14 cellular contexts compared by ENCODE assay signal in the genomic region with DNA sequence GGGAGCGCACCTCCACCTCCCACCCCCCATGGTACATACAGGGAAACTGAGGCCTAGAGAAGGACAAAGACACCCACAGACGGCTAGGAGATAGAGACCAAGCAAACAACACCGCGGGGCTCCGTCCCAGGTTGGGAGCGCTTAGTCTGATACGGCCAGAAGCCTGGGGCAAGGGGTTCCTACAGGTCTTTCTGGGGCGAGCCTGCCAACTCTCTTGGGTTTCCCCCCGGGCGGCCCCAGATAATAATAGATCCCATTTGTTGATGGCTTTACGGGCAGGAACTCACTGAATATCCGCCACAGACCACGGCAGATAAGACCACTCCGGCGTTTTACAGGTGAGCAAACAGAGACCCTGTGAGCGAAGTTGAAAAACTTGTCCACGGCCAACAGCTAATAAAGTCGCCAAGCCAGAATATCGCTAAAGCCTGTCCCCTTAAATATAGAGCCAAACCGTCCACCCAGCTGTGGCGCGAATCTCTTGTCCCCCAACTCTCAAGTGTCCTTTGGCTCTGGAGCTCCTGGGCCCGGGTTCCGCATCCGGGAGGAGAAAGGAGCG. TPM values are rescaled to one million over a fixed set of nuclear protein-coding genes. Genes with fewer than 3 reads are reported as not detected.
DNase-seq lines count a peak whose midpoint lies in the region; ATAC-seq and TF ChIP-seq lines count a peak whose summit lies in the region.
"Had no signal": no experiment of that assay in that cellular context is flagged by ENCODE, and none has a peak within 500 bp of the region (broad histone marks: within the 10 kb centered on the region; RNA-seq: fewer than 3 reads in every experiment).

No MANE protein-coding gene starts in this region.

- H3K27me3 ChIP-seq in vagina: no peaks in the 10 kb centered on the region

- peak overlapping the region; percentile 53 for H3K4me3 Mint-ChIP-seq in stimulated activated naive CD8-positive, alpha-beta T cell treated with anti-CD3 and anti-CD28 coated beads, Interleukin-15, Interleukin-2, amounts not matched to agents 100 ng/mL and 50 ng/mL, for 24 hours
- peak overlapping the region in 1 of 2 donors; percentile 83 for H3K4me3 Mint-ChIP-seq in stimulated activated naive CD8-positive, alpha-beta T cell treated with anti-CD3 and anti-CD28 coated beads, Interleukin-15, amount 100 ng/mL, for 72 hours
- H3K4me3 Mint-ChIP-seq in naive B cell: peak overlapping the region; percentile 94 to 99 (median 96)

- no peaks in the 10 kb centered on the region for H3K36me3 Mint-ChIP-seq in stimulated activated naive CD8-positive, alpha-beta T cell treated with anti-CD3 and anti-CD28 coated beads, Interleukin-15, Interleukin-2, amounts not matched to agents 100 ng/mL and 50 ng/mL, for 24 hours (ENCODE audit: low read depth)
- H3K36me3 Mint-ChIP-seq in naive B cell: no peaks in the 10 kb centered on the region

- H3K4me3 ChIP-seq in choroid plexus epithelial cell (ENCODE audit: low read depth, low read length) (peak overlapping the region; percentile 43), vagina (no peak overlapping the region)

- peaks cover 10% of the 10 kb centered on the region for H3K4me1 ChIP-seq in vagina

- peak overlapping the region; percentile 14 for H3K27ac ChIP-seq in vagina

- peaks cover 78% of the 10 kb centered on the region for H3K27me3 Mint-ChIP-seq in stimulated activated naive CD8-positive, alpha-beta T cell treated with anti-CD3 and anti-CD28 coated beads, Interleukin-15, Interleukin-2, amounts not matched to agents 100 ng/mL and 50 ng/mL, for 24 hours
- peaks cover 83% of the 10 kb centered on the region for H3K27me3 Mint-ChIP-seq in stimulated activated naive CD8-positive, alpha-beta T cell treated with anti-CD3 and anti-CD28 coated beads, Interleukin-15, amount 100 ng/mL, for 72 hours
- H3K27me3 Mint-ChIP-seq in naive B cell: peaks cover 0 to 1% (median 0%) of the 10 kb centered on the region in 3 donors

- H3K9me3 ChIP-seq in vagina: no peaks in the 10 kb centered on the region

- H3K27ac Mint-ChIP-seq in stimulated activated naive CD8-positive, alpha-beta T cell treated with anti-CD3 and anti-CD28 coated beads, Interleukin-15, Interleukin-2, amounts not matched to agents 100 ng/mL and 50 ng/mL, for 24 hours: peak overlapping the region; percentile 28
- no peak overlapping the region for H3K27ac Mint-ChIP-seq in stimulated activated naive CD8-positive, alpha-beta T cell treated with anti-CD3 and anti-CD28 coated beads, Interleukin-15, amount 100 ng/mL, for 72 hours
- H3K27ac Mint-ChIP-seq in naive B cell: peak overlapping the region; percentile 90 to 94 (median 92)

- H3K36me3 ChIP-seq in vagina: no peaks in the 10 kb centered on the region

- intact Hi-C loops in vagina (cut with DNase I): loop anchor here (10.0 kb wide), 2 partner anchors 1030 to 1080 kb away; no protein-coding TSS in a partner anchor

- TF ChIP-seq CTCF in choroid plexus epithelial cell (conservative IDR thresholded peaks at IDR 0.05; ENCODE audit: low read depth, low read length) (no peak), vagina (IDR thresholded peaks at IDR 0.05) (no peak)

- ATAC-seq in stimulated activated naive CD8-positive, alpha-beta T cell treated with anti-CD3 and anti-CD28 coated beads, Interleukin-15, amount 100 ng/mL, for 72 hours: no peak
- ATAC-seq in naive B cell (ENCODE audit: low read depth in 2 of 2) (peak; percentile 14 to 20), GM18498 (IDR thresholded peaks at IDR 0.05; ENCODE audit: unreplicated experiment) (no peak)
- ATAC-seq: HCT116 had no signal

- no peak for DNase-seq in stimulated activated naive CD8-positive, alpha-beta T cell treated with anti-CD3 and anti-CD28 coated beads, Interleukin-15, amount 100 ng/mL, for 72 hours
- DNase-seq in choroid plexus epithelial cell (ENCODE audit: low read depth): no peak
- DNase-seq in naive B cell: no peak
- no peak for DNase-seq in vagina (ENCODE audit: extremely low spot score in 2 of 2)
- no peak for DNase-seq in dedifferentiated amniotic fluid mesenchymal stem cell (ENCODE audit: extremely low spot score)
- no peak for DNase-seq in AG08395 (ENCODE audit: low spot score)
- DNase-seq: activated naive CD4-positive, alpha-beta T cell treated with anti-CD3 and anti-CD28 coated beads, Interleukin-2, amount 50 U/mL, for 16 hours; cortex of kidney; NCI-H1417; NCI-H69; stimulated activated CD8-positive, alpha-beta memory T cell treated with anti-CD3 and anti-CD28 coated beads, Interleukin-4, amount 100 ng/mL, for 48 hours had no signal

- no peaks in the 10 kb centered on the region for H3K9me3 Mint-ChIP-seq in stimulated activated naive CD8-positive, alpha-beta T cell treated with anti-CD3 and anti-CD28 coated beads, Interleukin-15, Interleukin-2, amounts not matched to agents 100 ng/mL and 50 ng/mL, for 24 hours
- H3K9me3 Mint-ChIP-seq in stimulated activated naive CD8-positive, alpha-beta T cell treated with anti-CD3 and anti-CD28 coated beads, Interleukin-15, amount 100 ng/mL, for 72 hours: no peaks in the 10 kb centered on the region
- H3K9me3 Mint-ChIP-seq in naive B cell: no peaks in the 10 kb centered on the region

- peaks cover 42% of the 10 kb centered on the region for H3K4me1 Mint-ChIP-seq in stimulated activated naive CD8-positive, alpha-beta T cell treated with anti-CD3 and anti-CD28 coated beads, Interleukin-15, Interleukin-2, amounts not matched to agents 100 ng/mL and 50 ng/mL, for 24 hours (ENCODE audit: low read depth)
- H3K4me1 Mint-ChIP-seq in stimulated activated naive CD8-positive, alpha-beta T cell treated with anti-CD3 and anti-CD28 coated beads, Interleukin-15, amount 100 ng/mL, for 72 hours: peaks cover 44% of the 10 kb centered on the region
- peaks cover 62 to 69% (median 68%) of the 10 kb centered on the region in 3 donors for H3K4me1 Mint-ChIP-seq in naive B cell

- TF ChIP-seq POLR2A in vagina (IDR thresholded peaks at IDR 0.05): no peak

RNA-seq across cellular contexts. Expression of a gene that starts 5.1 kb away (rescaled TPM):
- 10 to 100 TPM; 27.7 to 48.4 (median 40.1) TPM for polyA plus RNA-seq in naive B cell (ENCODE audit: low read depth in 6 of 6)
- 36.6 TPM for total RNA-seq in vagina

Comparison
In these comparisons a context has a peak if more than half of its experiments do, and no peak if none do; other contexts are left out.
1. H3K27ac Mint-ChIP-seq: peak in stimulated activated naive CD8-positive, alpha-beta T cell treated with anti-CD3 and anti-CD28 coated beads, Interleukin-15, Interleukin-2, amounts not matched to agents 100 ng/mL and 50 ng/mL, for 24 hours (single experiment) and naive B cell (6 of 6); none in stimulated activated naive CD8-positive, alpha-beta T cell treated with anti-CD3 and anti-CD28 coated beads, Interleukin-15, amount 100 ng/mL, for 72 hours (0 of 2).
2. ATAC-seq: peak in naive B cell (2 of 2); none in stimulated activated naive CD8-positive, alpha-beta T cell treated with anti-CD3 and anti-CD28 coated beads, Interleukin-15, amount 100 ng/mL, for 72 hours (single experiment) and GM18498 (single experiment).